Comparison of ENCODE assay signal across 8 cellular contexts in genomic region chrX:79366888-79367749, GRCh38. TPM values are rescaled to one million over a fixed set of nuclear protein-coding genes. Genes with fewer than 3 reads are reported as not detected.
A peak's percentile ranks its signal among the peaks of the same experiment; 100 is the strongest.
DNase-seq lines count a peak whose midpoint lies in the region; ATAC-seq and TF ChIP-seq lines count a peak whose summit lies in the region.

Gene ITM2A, minus strand, starts transcription at chrX:79367334. Its CDS starts 119 bp downstream, at chrX:79367215.

- H3K4me3 Mint-ChIP-seq in activated B cell treated with CpG ODN at 0.5 μM for 24 hours = peak within 1 kb of the TSS; percentile 92

- H3K4me3 ChIP-seq in mesendoderm (ENCODE audit: low read length) = peak within 1 kb of the TSS; percentile 60

- intact Hi-C loops in activated B cell treated with CpG ODN at 0.5 μM for 24 hours (cut with micrococcal nuclease) = loop anchor here (5.0 kb wide), 1 partner anchor 85 kb away; no protein-coding TSS in a partner anchor

- H3K4ac ChIP-seq in mesendoderm (ENCODE audit: low read depth, low read length) = no peak within 1 kb of the TSS

- H3K56ac ChIP-seq in mesendoderm (ENCODE audit: low read length) = peak within 1 kb of the TSS; percentile 82

- H3K79me2 ChIP-seq in mesendoderm (ENCODE audit: control insufficient read depth, insufficient read depth, low read length) = no peaks in the 10 kb centered on the region

- no peak within 1 kb of the TSS for H2BK15ac ChIP-seq in mesendoderm (replicated peaks; ENCODE audit: low read depth)

- peak; percentile 29 for DNase-seq in activated B cell treated with CpG ODN at 0.5 μM for 24 hours
- peak; percentile 0 for DNase-seq in cerebellum (ENCODE audit: low spot score)
- peak; percentile 79 for DNase-seq in mesendoderm
- peak; percentile 21 to 33 for DNase-seq in stimulated activated CD8-positive, alpha-beta memory T cell treated with anti-CD3 and anti-CD28 coated beads, Interleukin-2, amount 100 ng/mL, for 1 hour (ENCODE audit: low read depth in 2 of 2)
- DNase-seq in NCI-H69 (lab: John Stamatoyannopoulos, UW) = no peak
- no peak for DNase-seq in AG20443 (ENCODE audit: low spot score)

- ATAC-seq in GM18868 (IDR thresholded peaks at IDR 0.05; ENCODE audit: unreplicated experiment) (peak; percentile 73), HG03064 (IDR thresholded peaks at IDR 0.05; ENCODE audit: low read depth, unreplicated experiment) (peak; percentile 50), activated B cell treated with CpG ODN at 0.5 μM for 24 hours (ENCODE audit: low read depth) (peak; percentile 81)

- peak within 1 kb of the TSS; percentile 48 for H3K4me2 ChIP-seq in mesendoderm (ENCODE audit: low read length)

- H2AK5ac ChIP-seq in mesendoderm (ENCODE audit: low read length) = no peak within 1 kb of the TSS

- no peak within 1 kb of the TSS for H3K23ac ChIP-seq in mesendoderm (ENCODE audit: low read length)

- H3K4me1 ChIP-seq in mesendoderm (ENCODE audit: control insufficient read depth, low read depth, low read length) = no peaks in the 10 kb centered on the region

- POLR2A ChIA-PET in activated B cell treated with CpG ODN at 0.5 μM for 24 hours (lab: Charles Lee) = no interaction called here

- no peak for TF ChIP-seq CTCF in activated B cell treated with CpG ODN at 0.5 μM for 24 hours (IDR thresholded peaks at IDR 0.05)

- no peaks in the 10 kb centered on the region for H3K27me3 Mint-ChIP-seq in activated B cell treated with CpG ODN at 0.5 μM for 24 hours

- H2BK120ac ChIP-seq in mesendoderm (ENCODE audit: low read depth, low read length) = no peak within 1 kb of the TSS

- peak within 1 kb of the TSS; percentile 81 for H3K27ac ChIP-seq in mesendoderm (ENCODE audit: low read depth, low read length)

- no peak within 1 kb of the TSS for H4K5ac ChIP-seq in mesendoderm (ENCODE audit: low read length)

- no peaks in the 10 kb centered on the region for H3K27me3 ChIP-seq in mesendoderm (ENCODE audit: insufficient read depth, low read length, poor library complexity)

- H3K79me1 ChIP-seq in mesendoderm (ENCODE audit: low read length) = no peaks in the 10 kb centered on the region

- no peak within 1 kb of the TSS for H4K8ac ChIP-seq in mesendoderm (ENCODE audit: low read depth, low read length)

- H3K9me3 Mint-ChIP-seq in activated B cell treated with CpG ODN at 0.5 μM for 24 hours = no peaks in the 10 kb centered on the region

- no CpG with 5 or more reads among the region's 38 CpGs for WGBS in mesendoderm (ENCODE audit: extremely low coverage, insufficient coverage, low lambda C conversion rate)

- CTCF ChIA-PET in activated B cell treated with CpG ODN at 0.5 μM for 24 hours (lab: Charles Lee) = no interaction called here

- peaks cover 29% of the 10 kb centered on the region for H3K4me1 Mint-ChIP-seq in activated B cell treated with CpG ODN at 0.5 μM for 24 hours

- peak within 1 kb of the TSS; percentile 86 for H3K27ac Mint-ChIP-seq in activated B cell treated with CpG ODN at 0.5 μM for 24 hours

- no peaks in the 10 kb centered on the region for H3K36me3 ChIP-seq in mesendoderm (ENCODE audit: control insufficient read depth, insufficient read depth, low read length)

- peak within 1 kb of the TSS; percentile 74 for H3K9ac ChIP-seq in mesendoderm (ENCODE audit: low read length)

- H2BK5ac ChIP-seq in mesendoderm (ENCODE audit: low read length) = no peak within 1 kb of the TSS

- peaks cover 13% of the 10 kb centered on the region for H3K36me3 Mint-ChIP-seq in activated B cell treated with CpG ODN at 0.5 μM for 24 hours (ENCODE audit: low read depth)

- H3K18ac ChIP-seq in mesendoderm (ENCODE audit: low read length) = peak within 1 kb of the TSS; percentile 6

RNA-seq across cellular contexts. Expression of gene ITM2A, which starts in this region (rescaled TPM):
- total RNA-seq in activated B cell treated with CpG ODN at 0.5 μM for 24 hours (9.3 and 13.3 TPM in 2 replicates), cerebellum (55.5 TPM)
- polyA plus RNA-seq in mesendoderm (2013, experiment 1 of 2) = 52.6 TPM
- polyA plus RNA-seq in mesendoderm (2013, experiment 2 of 2) = 53.3 TPM

Comparison
In these comparisons a context has a peak if more than half of its experiments do, and no peak if none do; other contexts are left out.
1. DNase-seq: peak in activated B cell treated with CpG ODN at 0.5 μM for 24 hours (single experiment), cerebellum (single experiment), mesendoderm (single experiment) and stimulated activated CD8-positive, alpha-beta memory T cell treated with anti-CD3 and anti-CD28 coated beads, Interleukin-2, amount 100 ng/mL, for 1 hour (2 of 2); none in NCI-H69 (single experiment) and AG20443 (single experiment).
2. Peak in every context shown above with its lines, with median percentiles within 50 percentile points of each other: ATAC-seq.